Comparison of ENCODE assay signal across 8 cellular contexts in the genomic region with DNA sequence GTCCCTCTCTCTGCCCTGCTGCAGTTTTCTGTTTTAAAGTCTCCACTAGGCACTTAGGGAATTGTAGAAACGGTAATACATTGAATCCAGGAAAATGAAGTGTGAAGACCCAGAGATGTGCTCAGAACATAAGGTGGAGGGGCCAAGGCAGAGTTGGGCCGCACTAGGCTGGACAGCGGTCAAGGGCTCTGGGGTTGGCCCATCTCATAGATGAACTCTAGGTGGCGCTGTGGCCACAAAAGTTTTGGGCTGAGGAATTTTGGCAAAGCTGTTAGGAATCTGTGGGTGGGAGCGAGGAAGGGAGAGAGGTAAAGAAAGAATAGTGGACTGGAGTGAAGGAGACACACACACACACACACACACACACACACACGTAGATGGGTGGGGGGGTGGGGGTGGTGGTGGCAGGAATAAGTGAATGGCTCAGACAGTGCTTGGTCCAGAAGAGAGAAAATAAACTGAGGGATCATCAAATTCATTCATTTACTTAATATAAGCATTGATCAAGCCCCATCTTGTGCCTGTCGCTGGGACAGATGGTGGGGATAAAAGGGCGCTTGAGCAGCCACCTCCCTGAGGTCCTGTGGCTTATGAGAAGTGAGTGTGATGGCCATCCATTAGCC.
DNase-seq lines count a peak whose midpoint lies in the region; ATAC-seq, FAIRE-seq and TF ChIP-seq lines count a peak whose summit lies in the region.

No MANE protein-coding gene starts in this region.

- intact Hi-C loops in HepG2 (cut with micrococcal nuclease; ENCODE audit: unreplicated experiment), result loop anchor here (1.0 to 5.0 kb wide), 3 partner anchors 179 to 323 kb away; no protein-coding TSS in a partner anchor

- H3K9me3 Mint-ChIP-seq in activated T-cell treated with anti-CD3 and anti-CD28 coated beads, Interleukin-2, amount 50 U/mL, for 4 hours, result peaks cover 13% of the 10 kb centered on the region

- TF ChIP-seq CTCF in HepG2 (CRISPR knock-in tag; IDR thresholded peaks at IDR 0.05), result peak; percentile 89

- H3K9me3 ChIP-seq in HepG2 (ENCODE audit: low read length), result no peaks in the 10 kb centered on the region

- no peak overlapping the region for H2AFZ ChIP-seq in HepG2 (ENCODE audit: low read length)

- DNase-seq in GM04504 (ENCODE audit: low read depth), result peak; percentile 12
- peak; percentile 79 for DNase-seq in NCI-H2029 treated with DMSO at 0.1 percent for 48 hours (lab: John Stamatoyannopoulos, UW)
- peak; percentile 52 for DNase-seq in cerebellar cortex (ENCODE audit: low spot score)
- peak; percentile 35 for DNase-seq in HepG2 (ENCODE audit: low spot score)
- no peak for DNase-seq in activated T-cell treated with anti-CD3 and anti-CD28 coated beads, Interleukin-2, amount 50 U/mL, for 4 hours
- DNase-seq in activated effector memory CD4-positive, alpha-beta T cell treated with anti-CD3 and anti-CD28 coated beads, Interleukin-2, amount 50 U/mL, for 16 hours, result no peak

- no peaks in the 10 kb centered on the region for H3K79me2 ChIP-seq in HepG2 (ENCODE audit: insufficient read depth, low read length)

- H3K4me2 ChIP-seq in HepG2 (ENCODE audit: low read depth, low read length), result no peak overlapping the region

- no peak overlapping the region for H3K4me3 ChIP-seq in HepG2 (replicated peaks in 1 of 3; ENCODE audit: insufficient read depth in 1 of 3, low read depth in 2 of 3, low read length in 3 of 3)

- TF ChIP-seq EP300 in HepG2 (IDR thresholded peaks at IDR 0.05; ENCODE audit: low read depth in 2 of 2, low read length in 2 of 2), result no peak
- no peak for TF ChIP-seq EP300 in HepG2 (CRISPR knock-in tag; IDR thresholded peaks at IDR 0.05; ENCODE audit: borderline replicate concordance)

- peak; percentile 93 for ATAC-seq in HepG2
- no peak for ATAC-seq in activated T-cell treated with anti-CD3 and anti-CD28 coated beads, Interleukin-2, amount 50 U/mL, for 4 hours
- no peak for ATAC-seq in GM21515 (IDR thresholded peaks at IDR 0.05; ENCODE audit: unreplicated experiment)
- no peak for ATAC-seq in GM19324 (IDR thresholded peaks at IDR 0.05; ENCODE audit: low FRiP score, unreplicated experiment)

- H4K20me1 ChIP-seq in HepG2 (ENCODE audit: insufficient read depth, low read length), result no peaks in the 10 kb centered on the region

- H3K4me1 ChIP-seq in HepG2 (ENCODE audit: insufficient read depth, low read length), result no peaks in the 10 kb centered on the region

- H3K36me3 ChIP-seq in HepG2 (replicated peaks in 1 of 2; ENCODE audit: control insufficient read depth in 1 of 2, insufficient read depth in 2 of 2, low read length in 2 of 2), result no peaks in the 10 kb centered on the region

- peak; percentile 70 for FAIRE-seq in HepG2 (lab: Jason Lieb, UNC)

- H3K4me3 Mint-ChIP-seq in activated T-cell treated with anti-CD3 and anti-CD28 coated beads, Interleukin-2, amount 50 U/mL, for 4 hours, result no peak overlapping the region

- 2% methylated on average over 8 of the region's 8 CpGs for WGBS in HepG2 (ENCODE audit: low lambda C conversion rate)

- BruUV-seq in HepG2 (replicated peaks; lab: Mats Ljungman, UMichigan), result no TSS peak

- TF ChIP-seq RAD21 in HepG2 (CRISPR knock-in tag; IDR thresholded peaks at IDR 0.05), result peak; percentile 56

- no peak for TF ChIP-seq POLR2A in HepG2 (IDR thresholded peaks at IDR 0.05; ENCODE audit: insufficient read depth in 1 of 2, low read depth in 2 of 2, low read length in 2 of 2)

- H3K4me1 Mint-ChIP-seq in activated T-cell treated with anti-CD3 and anti-CD28 coated beads, Interleukin-2, amount 50 U/mL, for 4 hours (ENCODE audit: low read depth), result no peaks in the 10 kb centered on the region

- H3K27me3 ChIP-seq in HepG2 (ENCODE audit: control insufficient read depth in 1 of 2, insufficient read depth in 2 of 2, low read length in 2 of 2), result peaks cover 3% of the 10 kb centered on the region in 2 experiments; a peak in 2 of 5 replicates

- no peaks in the 10 kb centered on the region for H3K36me3 Mint-ChIP-seq in activated T-cell treated with anti-CD3 and anti-CD28 coated beads, Interleukin-2, amount 50 U/mL, for 4 hours (ENCODE audit: insufficient read depth)

- in situ Hi-C loops in HepG2 (cut with HindIII; ENCODE audit: extremely low pct_ligation_motif_present, low pct_unique_long_range_greater_than_20kb), result loop anchor here (5.0 kb wide), 1 partner anchor 194 kb away; no protein-coding TSS in a partner anchor

- CTCF ChIA-PET in HepG2 (lab: Yijun Ruan, JAX; ENCODE audit: low intra/inter-chr PET ratio, low total read pairs), result interaction anchor here (0.6 to 2.7 kb wide), 2 partner anchors 9 to 193 kb away, joined by 3 to 27 read pairs; no protein-coding TSS in a partner anchor

- no peak overlapping the region for H3K27ac ChIP-seq in HepG2 (ENCODE audit: extremely low read length, insufficient read depth, low read length)

- peaks cover 46% of the 10 kb centered on the region for H3K27me3 Mint-ChIP-seq in activated T-cell treated with anti-CD3 and anti-CD28 coated beads, Interleukin-2, amount 50 U/mL, for 4 hours (ENCODE audit: low read depth)

- POLR2A ChIA-PET in HepG2 (lab: Yijun Ruan, JAX), result no interaction called here

- H3K9ac ChIP-seq in HepG2 (ENCODE audit: insufficient read depth, low read depth, low read length), result no peak overlapping the region

TF ChIP-seq in HepG2, 621 proteins besides CTCF, POLR2A, EP300 and RAD21 (continues in another document):
- TF ChIP-seq SMC3 (IDR thresholded peaks at IDR 0.05; ENCODE audit: low read length) (peak; percentile 72), REST (IDR thresholded peaks at IDR 0.05; ENCODE audit: borderline replicate concordance in 1 of 2, low read depth in 1 of 2, low read length in 2 of 2) (peak; percentile 31 to 86), MIER2 (CRISPR knock-in tag; IDR thresholded peaks at IDR 0.05) (peak; percentile 85), HOXD1 (CRISPR knock-in tag; IDR thresholded peaks at IDR 0.05) (no peak), REPIN1 (CRISPR knock-in tag; IDR thresholded peaks at IDR 0.05; ENCODE audit: borderline replicate concordance, low read depth) (no peak), LCORL (IDR thresholded peaks at IDR 0.05) (no peak), LCORL (CRISPR knock-in tag; IDR thresholded peaks at IDR 0.05) (peak; percentile 46; the same call in 1 of the 2 replicates), STAG1 (CRISPR knock-in tag; IDR thresholded peaks at IDR 0.05) (peak; percentile 91), ASH2L (IDR thresholded peaks at IDR 0.05; ENCODE audit: insufficient read length, low read depth, low read length) (no peak), ZNF317 (CRISPR knock-in tag; IDR thresholded peaks at IDR 0.05) (no peak), SNAPC2 (CRISPR knock-in tag; IDR thresholded peaks at IDR 0.05) (no peak), ZNF557 (CRISPR knock-in tag; IDR thresholded peaks at IDR 0.05) (0 out of 2 replicates have a peak, but pooled peaks have one; percentile 53), ZNF121 (CRISPR knock-in tag; IDR thresholded peaks at IDR 0.05) (peak; percentile 52; the same call in 1 of the 2 replicates), ZNF770 (CRISPR knock-in tag; IDR thresholded peaks at IDR 0.05) (no peak)
- TF ChIP-seq, protein P1, sequence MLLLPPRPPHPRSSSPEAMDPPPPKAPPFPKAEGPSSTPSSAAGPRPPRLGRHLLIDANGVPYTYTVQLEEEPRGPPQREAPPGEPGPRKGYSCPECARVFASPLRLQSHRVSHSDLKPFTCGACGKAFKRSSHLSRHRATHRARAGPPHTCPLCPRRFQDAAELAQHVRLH (CRISPR knock-in tag; IDR thresholded peaks at IDR 0.05; ENCODE audit: borderline replicate concordance, low read depth), result 0 out of 2 replicates have a peak, but pooled peaks have one; percentile 29

Comparison
In these comparisons a context has a peak if more than half of its experiments do, and no peak if none do; other contexts are left out.
1. DNase-seq: peak in GM04504 (single experiment), NCI-H2029 treated with DMSO at 0.1 percent for 48 hours (single experiment), cerebellar cortex (single experiment) and HepG2 (single experiment); none in activated T-cell treated with anti-CD3 and anti-CD28 coated beads, Interleukin-2, amount 50 U/mL, for 4 hours (single experiment) and activated effector memory CD4-positive, alpha-beta T cell treated with anti-CD3 and anti-CD28 coated beads, Interleukin-2, amount 50 U/mL, for 16 hours (single experiment).